In genomic region chr15:91022075-91022831, GRCh38 we compare ENCODE assay signal across 8 cellular contexts. TPM values are rescaled to one million over a fixed set of nuclear protein-coding genes. Genes with fewer than 3 reads are reported as not detected.
DNase-seq lines count a peak whose midpoint lies in the region; ATAC-seq and TF ChIP-seq lines count a peak whose summit lies in the region.

Gene VPS33B (minus strand): TSS chr15:91022594. CDS start chr15:91022249, 345 bp downstream.

- H3K27me3 Mint-ChIP-seq in activated B cell treated with CpG ODN at 0.5 μM for 24 hours, result no peaks in the 10 kb centered on the region

- H3K27ac ChIP-seq in caudate nucleus (ENCODE audit: low read depth, low read length), result peak within 1 kb of the TSS; percentile 18

- no peaks in the 10 kb centered on the region for H3K9me3 Mint-ChIP-seq in activated B cell treated with CpG ODN at 0.5 μM for 24 hours

- peak within 1 kb of the TSS; percentile 89 for H3K27ac Mint-ChIP-seq in activated B cell treated with CpG ODN at 0.5 μM for 24 hours

- peaks cover 19% of the 10 kb centered on the region for H3K36me3 Mint-ChIP-seq in activated B cell treated with CpG ODN at 0.5 μM for 24 hours (ENCODE audit: low read depth)

- ATAC-seq in GM18867 (IDR thresholded peaks at IDR 0.05; ENCODE audit: unreplicated experiment) (peak; percentile 65), HG03159 (IDR thresholded peaks at IDR 0.05; ENCODE audit: unreplicated experiment) (peak; percentile 56), activated B cell treated with CpG ODN at 0.5 μM for 24 hours (ENCODE audit: low read depth) (peak; percentile 83)

- peak within 1 kb of the TSS; percentile 99 for H3K4me3 Mint-ChIP-seq in activated B cell treated with CpG ODN at 0.5 μM for 24 hours

- intact Hi-C loops in activated B cell treated with CpG ODN at 0.5 μM for 24 hours (cut with micrococcal nuclease), result loop anchor here (1.0 kb wide), 2 partner anchors 28 to 66 kb away; partner anchors contain the start of gene PRC1

- TF ChIP-seq CTCF in activated B cell treated with CpG ODN at 0.5 μM for 24 hours (IDR thresholded peaks at IDR 0.05), result no peak

- DNase-seq in A172 (ENCODE audit: low spot score) (peak; percentile 71), NCI-H2227 treated with DMSO at 0.1 percent for 48 hours (lab: John Stamatoyannopoulos, UW) (peak; percentile 78), activated B cell treated with CpG ODN at 0.5 μM for 24 hours (peak; percentile 63), caudate nucleus (lab: John Stamatoyannopoulos, UW) (peak in 60 of 61 donors; percentile 21 to 91 (median 80)), iris pigment epithelial cell (ENCODE audit: low read depth) (peak; percentile 75)
- DNase-seq in stimulated activated CD4-positive, alpha-beta T cell treated with anti-CD3 and anti-CD28 coated beads, Interleukin-12 subunit alpha, Interleukin-12 subunit beta, amount 100 ng/mL, for 24 hours (ENCODE audit: low read depth in 2 of 2), result peak; percentile 59 to 77

- POLR2A ChIA-PET in activated B cell treated with CpG ODN at 0.5 μM for 24 hours (lab: Charles Lee), result interaction anchor here (0.7 to 1.9 kb wide), 6 partner anchors 11 to 91 kb away, joined by 3 to 6 read pairs (median 4); partner anchors contain the start of genes PRC1 and RCCD1

- peaks cover 35% of the 10 kb centered on the region for H3K4me1 Mint-ChIP-seq in activated B cell treated with CpG ODN at 0.5 μM for 24 hours

- CTCF ChIA-PET in activated B cell treated with CpG ODN at 0.5 μM for 24 hours (lab: Charles Lee), result interaction anchor here (0.8 to 1.2 kb wide), 2 partner anchors 10 to 65 kb away, joined by 3 to 7 read pairs; no protein-coding TSS in a partner anchor

RNA-seq across cellular contexts. Expression of gene VPS33B, which starts in this region (rescaled TPM):
- 7.6 and 8.0 TPM in 2 replicates for total RNA-seq in A172 (2014; rRNA removed; shearing (Covaris generic))
- total RNA-seq in activated B cell treated with CpG ODN at 0.5 μM for 24 hours, result 27.3 and 33.4 TPM in 2 replicates

Comparison
In these comparisons a context has a peak if more than half of its experiments do, and no peak if none do; other contexts are left out.
1. Peak in every context shown above with its lines: DNase-seq, ATAC-seq and H3K27ac ChIP-seq.